ENCODE assay signal across 1 cellular context in genomic region chr19:4521170-4521887, GRCh38.
TF ChIP-seq lines count a peak whose summit lies in the region.

No MANE protein-coding gene starts in this region.

TF ChIP-seq in HepG2, 621 proteins besides CTCF, POLR2A, EP300 and RAD21 (continued from another document and continues in another):
- TF ChIP-seq ZNF275 (CRISPR knock-in tag; IDR thresholded peaks at IDR 0.05; ENCODE audit: borderline replicate concordance): no peak
- no peak for TF ChIP-seq ZNF280B (CRISPR knock-in tag; IDR thresholded peaks at IDR 0.05; ENCODE audit: borderline replicate concordance)
- TF ChIP-seq CEBPB (IDR thresholded peaks at IDR 0.05; ENCODE audit: borderline replicate concordance, low read depth, low read length): peak; percentile 76
- no peak for TF ChIP-seq BRF2 (CRISPR knock-in tag; IDR thresholded peaks at IDR 0.05)
- no peak for TF ChIP-seq SNAI1 (CRISPR knock-in tag; IDR thresholded peaks at IDR 0.05; ENCODE audit: borderline replicate concordance)
- TF ChIP-seq CHD4 (IDR thresholded peaks at IDR 0.05; ENCODE audit: borderline replicate concordance, low read length): 0 out of 2 replicates have a peak, but pooled peaks have one; percentile 21
- TF ChIP-seq ZNF552 (CRISPR knock-in tag; IDR thresholded peaks at IDR 0.05; ENCODE audit: borderline replicate concordance): no peak
- TF ChIP-seq ELF3 (CRISPR knock-in tag; IDR thresholded peaks at IDR 0.05): peak; percentile 38; the same call in 1 of the 2 replicates
- no peak for TF ChIP-seq ZC3H13 (CRISPR knock-in tag; IDR thresholded peaks at IDR 0.05)
- no peak for TF ChIP-seq DBP (CRISPR knock-in tag; IDR thresholded peaks at IDR 0.05; ENCODE audit: not compliant biosample characterization)
- TF ChIP-seq U2AF1 (optimal IDR thresholded peaks at IDR 0.05; ENCODE audit: low read depth, low read length): no peak
- TF ChIP-seq SYNCRIP (IDR thresholded peaks at IDR 0.05; ENCODE audit: insufficient read depth, low read depth, low read length): no peak
- no peak for TF ChIP-seq GPBP1L1 (CRISPR knock-in tag; IDR thresholded peaks at IDR 0.05)
- TF ChIP-seq MLXIP (CRISPR knock-in tag; IDR thresholded peaks at IDR 0.05; ENCODE audit: borderline replicate concordance): no peak
- TF ChIP-seq ZNF572 (CRISPR knock-in tag; IDR thresholded peaks at IDR 0.05): no peak
- no peak for TF ChIP-seq TSC22D2 (CRISPR knock-in tag; IDR thresholded peaks at IDR 0.05; ENCODE audit: borderline replicate concordance)
- TF ChIP-seq KDM5B (CRISPR knock-in tag; IDR thresholded peaks at IDR 0.05; ENCODE audit: borderline replicate concordance): 0 out of 2 replicates have a peak, but pooled peaks have one; percentile 6
- TF ChIP-seq ZNF44 (CRISPR knock-in tag; IDR thresholded peaks at IDR 0.05): no peak
- no peak for TF ChIP-seq SOX6 (IDR thresholded peaks at IDR 0.05)
- TF ChIP-seq SOX6 (CRISPR knock-in tag; IDR thresholded peaks at IDR 0.05): 0 out of 2 replicates have a peak, but pooled peaks have one; percentile 22
- TF ChIP-seq BRD4 (CRISPR knock-in tag; IDR thresholded peaks at IDR 0.05): no peak
- no peak for TF ChIP-seq MEIS1 (CRISPR knock-in tag; IDR thresholded peaks at IDR 0.05; ENCODE audit: borderline replicate concordance)
- no peak for TF ChIP-seq ZNF251 (CRISPR knock-in tag; IDR thresholded peaks at IDR 0.05)
- TF ChIP-seq RFXANK (CRISPR knock-in tag; IDR thresholded peaks at IDR 0.05): no peak
- TF ChIP-seq SATB2 (CRISPR knock-in tag; IDR thresholded peaks at IDR 0.05): no peak
- peak; percentile 59; the same call in 1 of the 2 replicates for TF ChIP-seq ZNF609 (CRISPR knock-in tag; IDR thresholded peaks at IDR 0.05; ENCODE audit: borderline replicate concordance)
- no peak for TF ChIP-seq ZNF691 (CRISPR knock-in tag; IDR thresholded peaks at IDR 0.05; ENCODE audit: borderline replicate concordance, low read depth)
- no peak for TF ChIP-seq ZNF558 (CRISPR knock-in tag; IDR thresholded peaks at IDR 0.05; ENCODE audit: borderline replicate concordance)
- TF ChIP-seq ZIK1 (CRISPR knock-in tag; IDR thresholded peaks at IDR 0.05; ENCODE audit: borderline replicate concordance, low read depth): no peak
- no peak for TF ChIP-seq ZNF382 (CRISPR knock-in tag; IDR thresholded peaks at IDR 0.05; ENCODE audit: borderline replicate concordance)
- peak; percentile 91 for TF ChIP-seq NR2F6 (IDR thresholded peaks at IDR 0.05)
- peak; percentile 90 for TF ChIP-seq NR2F6 (CRISPR knock-in tag; IDR thresholded peaks at IDR 0.05)
- TF ChIP-seq CBX2 (IDR thresholded peaks at IDR 0.05; ENCODE audit: low read depth, low read length): no peak
- no peak for TF ChIP-seq CBX2 (CRISPR knock-in tag; IDR thresholded peaks at IDR 0.05; ENCODE audit: low read depth)
- no peak for TF ChIP-seq XBP1 (CRISPR knock-in tag; IDR thresholded peaks at IDR 0.05)
- no peak for TF ChIP-seq PBX3 (CRISPR knock-in tag; IDR thresholded peaks at IDR 0.05; ENCODE audit: borderline replicate concordance)
- no peak for TF ChIP-seq ZNF446 (CRISPR knock-in tag; IDR thresholded peaks at IDR 0.05)
- TF ChIP-seq SALL2 (CRISPR knock-in tag; IDR thresholded peaks at IDR 0.05): no peak
- no peak for TF ChIP-seq TBX2 (CRISPR knock-in tag; IDR thresholded peaks at IDR 0.05; ENCODE audit: borderline replicate concordance)
- no peak for TF ChIP-seq ZNF773 (CRISPR knock-in tag; IDR thresholded peaks at IDR 0.05; ENCODE audit: borderline replicate concordance)
- TF ChIP-seq ZNF451 (CRISPR knock-in tag; IDR thresholded peaks at IDR 0.05): no peak
- no peak for TF ChIP-seq MTERF4 (CRISPR knock-in tag; IDR thresholded peaks at IDR 0.05)
- 0 out of 2 replicates have a peak, but pooled peaks have one; percentile 22 for TF ChIP-seq KMT2B (CRISPR knock-in tag; IDR thresholded peaks at IDR 0.05)
- TF ChIP-seq MXD4 (CRISPR knock-in tag; IDR thresholded peaks at IDR 0.05): no peak
- peak; percentile 22; the same call in 1 of the 2 replicates for TF ChIP-seq ZNF510 (CRISPR knock-in tag; IDR thresholded peaks at IDR 0.05; ENCODE audit: low read depth)
- TF ChIP-seq ZNF768 (CRISPR knock-in tag; IDR thresholded peaks at IDR 0.05): no peak
- TF ChIP-seq IKZF1 (IDR thresholded peaks at IDR 0.05): no peak
- TF ChIP-seq ZNF724P (CRISPR knock-in tag; IDR thresholded peaks at IDR 0.05; ENCODE audit: borderline replicate concordance): no peak
- no peak for TF ChIP-seq SNRNP70 (IDR thresholded peaks at IDR 0.05; ENCODE audit: low read depth, low read length)
- TF ChIP-seq PITX1 (CRISPR knock-in tag; IDR thresholded peaks at IDR 0.05): peak; percentile 19; the same call in 1 of the 2 replicates
- TF ChIP-seq ZNF713 (CRISPR knock-in tag; IDR thresholded peaks at IDR 0.05): no peak
- no peak for TF ChIP-seq ARHGAP35 (CRISPR knock-in tag; IDR thresholded peaks at IDR 0.05; ENCODE audit: borderline replicate concordance)
- no peak for TF ChIP-seq AGO1 (IDR thresholded peaks at IDR 0.05; ENCODE audit: low read depth, low read length, poor library complexity, severe bottlenecking)
